ENCODE assay signal across 1 cellular context in the genomic region with DNA sequence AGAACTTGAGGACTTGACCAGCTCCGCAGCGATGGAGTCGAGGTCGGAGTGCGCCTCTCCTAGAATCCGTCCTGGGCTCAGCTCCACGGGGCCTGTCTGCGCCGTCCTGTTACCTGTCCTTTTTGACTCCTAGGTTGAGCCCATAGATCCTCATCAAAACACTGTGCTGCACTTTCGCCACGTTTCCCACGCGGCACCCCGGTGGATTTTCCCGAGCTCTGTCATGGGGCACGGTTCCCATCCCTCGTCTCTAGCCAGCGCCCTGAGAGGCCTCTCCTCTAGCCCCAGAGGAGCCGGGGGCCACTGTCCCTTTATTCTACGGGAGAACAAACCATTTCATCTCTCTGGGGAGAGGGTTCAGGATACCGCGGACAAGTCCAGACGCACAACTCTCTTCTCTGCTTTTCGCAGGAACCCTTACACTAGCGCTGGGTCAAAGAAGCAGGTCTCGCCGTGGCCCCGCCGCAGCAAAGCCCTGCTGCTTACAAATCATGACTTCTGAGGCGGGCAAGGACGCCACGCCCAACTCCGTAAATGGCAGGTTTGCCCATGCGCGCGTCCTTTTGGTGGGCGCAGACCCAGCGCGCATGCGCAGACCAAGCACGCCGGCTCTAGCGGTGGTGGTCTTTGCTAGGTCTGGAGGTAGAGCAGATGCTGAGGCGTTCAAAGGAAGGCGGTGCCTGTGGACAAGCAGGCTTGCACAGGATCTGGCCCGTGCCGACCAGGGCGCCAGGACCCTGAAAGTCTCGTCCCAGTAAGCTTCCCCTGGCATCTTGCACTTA.
TF ChIP-seq lines count a peak whose summit lies in the region.

No MANE protein-coding gene starts in this region.

TF ChIP-seq in SK-N-SH, 30 proteins besides CTCF, POLR2A, EP300 and RAD21:
- TF ChIP-seq, protein P1, sequence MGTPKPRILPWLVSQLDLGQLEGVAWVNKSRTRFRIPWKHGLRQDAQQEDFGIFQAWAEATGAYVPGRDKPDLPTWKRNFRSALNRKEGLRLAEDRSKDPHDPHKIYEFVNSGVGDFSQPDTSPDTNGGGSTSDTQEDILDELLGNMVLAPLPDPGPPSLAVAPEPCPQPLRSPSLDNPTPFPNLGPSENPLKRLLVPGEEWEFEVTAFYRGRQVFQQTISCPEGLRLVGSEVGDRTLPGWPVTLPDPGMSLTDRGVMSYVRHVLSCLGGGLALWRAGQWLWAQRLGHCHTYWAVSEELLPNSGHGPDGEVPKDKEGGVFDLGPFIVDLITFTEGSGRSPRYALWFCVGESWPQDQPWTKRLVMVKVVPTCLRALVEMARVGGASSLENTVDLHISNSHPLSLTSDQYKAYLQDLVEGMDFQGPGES (IDR thresholded peaks at IDR 0.05; ENCODE audit: low read depth, low read length), result no peak
- TF ChIP-seq, protein P2, sequence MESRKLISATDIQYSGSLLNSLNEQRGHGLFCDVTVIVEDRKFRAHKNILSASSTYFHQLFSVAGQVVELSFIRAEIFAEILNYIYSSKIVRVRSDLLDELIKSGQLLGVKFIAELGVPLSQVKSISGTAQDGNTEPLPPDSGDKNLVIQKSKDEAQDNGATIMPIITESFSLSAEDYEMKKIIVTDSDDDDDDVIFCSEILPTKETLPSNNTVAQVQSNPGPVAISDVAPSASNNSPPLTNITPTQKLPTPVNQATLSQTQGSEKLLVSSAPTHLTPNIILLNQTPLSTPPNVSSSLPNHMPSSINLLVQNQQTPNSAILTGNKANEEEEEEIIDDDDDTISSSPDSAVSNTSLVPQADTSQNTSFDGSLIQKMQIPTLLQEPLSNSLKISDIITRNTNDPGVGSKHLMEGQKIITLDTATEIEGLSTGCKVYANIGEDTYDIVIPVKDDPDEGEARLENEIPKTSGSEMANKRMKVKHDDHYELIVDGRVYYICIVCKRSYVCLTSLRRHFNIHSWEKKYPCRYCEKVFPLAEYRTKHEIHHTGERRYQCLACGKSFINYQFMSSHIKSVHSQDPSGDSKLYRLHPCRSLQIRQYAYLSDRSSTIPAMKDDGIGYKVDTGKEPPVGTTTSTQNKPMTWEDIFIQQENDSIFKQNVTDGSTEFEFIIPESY (IDR thresholded peaks at IDR 0.05; ENCODE audit: borderline replicate concordance, low read depth), result no peak
- TF ChIP-seq, protein P3, sequence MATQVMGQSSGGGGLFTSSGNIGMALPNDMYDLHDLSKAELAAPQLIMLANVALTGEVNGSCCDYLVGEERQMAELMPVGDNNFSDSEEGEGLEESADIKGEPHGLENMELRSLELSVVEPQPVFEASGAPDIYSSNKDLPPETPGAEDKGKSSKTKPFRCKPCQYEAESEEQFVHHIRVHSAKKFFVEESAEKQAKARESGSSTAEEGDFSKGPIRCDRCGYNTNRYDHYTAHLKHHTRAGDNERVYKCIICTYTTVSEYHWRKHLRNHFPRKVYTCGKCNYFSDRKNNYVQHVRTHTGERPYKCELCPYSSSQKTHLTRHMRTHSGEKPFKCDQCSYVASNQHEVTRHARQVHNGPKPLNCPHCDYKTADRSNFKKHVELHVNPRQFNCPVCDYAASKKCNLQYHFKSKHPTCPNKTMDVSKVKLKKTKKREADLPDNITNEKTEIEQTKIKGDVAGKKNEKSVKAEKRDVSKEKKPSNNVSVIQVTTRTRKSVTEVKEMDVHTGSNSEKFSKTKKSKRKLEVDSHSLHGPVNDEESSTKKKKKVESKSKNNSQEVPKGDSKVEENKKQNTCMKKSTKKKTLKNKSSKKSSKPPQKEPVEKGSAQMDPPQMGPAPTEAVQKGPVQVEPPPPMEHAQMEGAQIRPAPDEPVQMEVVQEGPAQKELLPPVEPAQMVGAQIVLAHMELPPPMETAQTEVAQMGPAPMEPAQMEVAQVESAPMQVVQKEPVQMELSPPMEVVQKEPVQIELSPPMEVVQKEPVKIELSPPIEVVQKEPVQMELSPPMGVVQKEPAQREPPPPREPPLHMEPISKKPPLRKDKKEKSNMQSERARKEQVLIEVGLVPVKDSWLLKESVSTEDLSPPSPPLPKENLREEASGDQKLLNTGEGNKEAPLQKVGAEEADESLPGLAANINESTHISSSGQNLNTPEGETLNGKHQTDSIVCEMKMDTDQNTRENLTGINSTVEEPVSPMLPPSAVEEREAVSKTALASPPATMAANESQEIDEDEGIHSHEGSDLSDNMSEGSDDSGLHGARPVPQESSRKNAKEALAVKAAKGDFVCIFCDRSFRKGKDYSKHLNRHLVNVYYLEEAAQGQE (IDR thresholded peaks at IDR 0.05; ENCODE audit: low read depth, low read length), result no peak
- TF ChIP-seq, protein P4, sequence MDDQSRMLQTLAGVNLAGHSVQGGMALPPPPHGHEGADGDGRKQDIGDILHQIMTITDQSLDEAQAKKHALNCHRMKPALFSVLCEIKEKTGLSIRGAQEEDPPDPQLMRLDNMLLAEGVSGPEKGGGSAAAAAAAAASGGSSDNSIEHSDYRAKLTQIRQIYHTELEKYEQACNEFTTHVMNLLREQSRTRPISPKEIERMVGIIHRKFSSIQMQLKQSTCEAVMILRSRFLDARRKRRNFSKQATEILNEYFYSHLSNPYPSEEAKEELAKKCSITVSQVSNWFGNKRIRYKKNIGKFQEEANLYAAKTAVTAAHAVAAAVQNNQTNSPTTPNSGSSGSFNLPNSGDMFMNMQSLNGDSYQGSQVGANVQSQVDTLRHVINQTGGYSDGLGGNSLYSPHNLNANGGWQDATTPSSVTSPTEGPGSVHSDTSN (IDR thresholded peaks at IDR 0.05), result peak; percentile 25; the same call in 1 of the 2 replicates
- TF ChIP-seq POLR2AphosphoS5 (IDR thresholded peaks at IDR 0.05; ENCODE audit: low read depth, low read length), result peak; percentile 95
- TF ChIP-seq, protein P5, sequence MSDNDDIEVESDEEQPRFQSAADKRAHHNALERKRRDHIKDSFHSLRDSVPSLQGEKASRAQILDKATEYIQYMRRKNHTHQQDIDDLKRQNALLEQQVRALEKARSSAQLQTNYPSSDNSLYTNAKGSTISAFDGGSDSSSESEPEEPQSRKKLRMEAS (IDR thresholded peaks at IDR 0.05; ENCODE audit: low read depth), result peak; percentile 80
- TF ChIP-seq TEAD4 (IDR thresholded peaks at IDR 0.05; ENCODE audit: borderline replicate concordance, insufficient read depth), result no peak
- 0 out of 2 replicates have a peak, but pooled peaks have one; percentile 10 for TF ChIP-seq SIN3A (IDR thresholded peaks at IDR 0.05; ENCODE audit: borderline replicate concordance, low read depth, low read length)
- TF ChIP-seq TCF12 (IDR thresholded peaks at IDR 0.05), result no peak
- no peak for TF ChIP-seq GATA2 (CRISPR knock-in tag; IDR thresholded peaks at IDR 0.05)
- peak; percentile 81 for TF ChIP-seq TAF1 (IDR thresholded peaks at IDR 0.05; ENCODE audit: borderline replicate concordance, low read depth, low read length)
- TF ChIP-seq NRF1 (IDR thresholded peaks at IDR 0.05; ENCODE audit: low read depth, low read length), result peak; percentile 90
- peak; percentile 78 for TF ChIP-seq MXI1 (IDR thresholded peaks at IDR 0.05; ENCODE audit: low read depth, low read length)
- no peak for TF ChIP-seq EZH2phosphoT487 (IDR thresholded peaks at IDR 0.05; ENCODE audit: borderline replicate concordance, low read depth)
- no peak for TF ChIP-seq RFX5 (IDR thresholded peaks at IDR 0.05; ENCODE audit: low read length)
- peak; percentile 35 for TF ChIP-seq CHD2 (IDR thresholded peaks at IDR 0.05; ENCODE audit: low read length, partially characterized antibody)
TF ChIP-seq in SK-N-SH: peak in this region for 8.
